ENCODE assay signal across 12 cellular contexts in the genomic region with DNA sequence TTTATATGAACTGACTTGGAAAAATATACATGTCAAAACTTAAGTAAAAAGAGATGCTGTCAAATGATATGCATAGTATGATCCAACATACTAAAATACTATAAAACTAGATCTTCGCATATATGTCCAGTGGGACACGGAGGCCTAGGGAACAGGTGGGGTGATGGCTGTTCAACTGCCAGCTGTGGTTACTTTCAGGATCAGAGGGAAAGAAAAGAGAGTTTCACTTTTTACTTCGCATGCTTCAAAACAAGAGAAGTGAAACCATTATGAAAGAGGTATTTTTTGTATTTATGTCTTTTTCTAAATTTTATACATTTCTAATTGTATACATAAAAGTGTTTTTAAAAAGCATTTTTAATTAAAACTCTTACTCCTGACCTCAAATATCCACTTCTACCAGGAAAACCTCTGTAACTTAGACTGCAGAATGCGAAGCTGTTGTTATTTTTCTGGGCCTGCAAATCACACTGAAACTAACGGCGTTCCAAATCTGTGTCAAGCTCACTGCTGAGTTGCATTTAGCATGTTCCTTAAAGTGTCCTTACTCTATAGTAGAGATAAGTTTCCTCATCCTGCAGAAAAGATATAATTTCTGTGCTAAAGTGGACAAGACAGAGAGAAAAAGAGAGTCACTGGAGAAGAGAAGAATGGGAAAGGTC.
DNase-seq lines count a peak whose midpoint lies in the region; ATAC-seq lines count a peak whose summit lies in the region.
"Had no signal": no experiment of that assay in that cellular context is flagged by ENCODE, and none has a peak within 500 bp of the region (broad histone marks: within the 10 kb centered on the region; RNA-seq: fewer than 3 reads in every experiment).

No MANE protein-coding gene starts in this region.

- H3K27ac Mint-ChIP-seq in T-helper 17 cell, result no peak overlapping the region
- H3K27ac Mint-ChIP-seq: activated CD4-positive, alpha-beta T cell treated with anti-CD3 and anti-CD28 coated beads, Interleukin-2, amount 10 ng/mL, durations not matched to agents 7 days and 5 days; immature natural killer cell had no signal

- no peaks in the 10 kb centered on the region for H3K9me3 ChIP-seq in T-helper 17 cell (ENCODE audit: control insufficient read depth, low read length, poor library complexity, severe bottlenecking)

- H3K36me3 Mint-ChIP-seq in T-helper 17 cell (ENCODE audit: low read depth), result no peaks in the 10 kb centered on the region
- H3K36me3 Mint-ChIP-seq: immature natural killer cell had no signal

- H3K27me3 Mint-ChIP-seq in T-helper 17 cell, result peaks cover 6% of the 10 kb centered on the region

- peak overlapping the region; percentile 52 for H3K4me3 Mint-ChIP-seq in T-helper 17 cell
- H3K4me3 Mint-ChIP-seq: activated CD4-positive, alpha-beta T cell treated with anti-CD3 and anti-CD28 coated beads, Interleukin-2, amount 10 ng/mL, durations not matched to agents 7 days and 5 days; immature natural killer cell had no signal

- ATAC-seq in GM18858 (IDR thresholded peaks at IDR 0.05; ENCODE audit: unreplicated experiment) (peak; percentile 74), GM21526 (IDR thresholded peaks at IDR 0.05; ENCODE audit: low FRiP score, unreplicated experiment) (peak; percentile 94), HG03108 (IDR thresholded peaks at IDR 0.05; ENCODE audit: unreplicated experiment) (peak; percentile 90), T-helper 17 cell (no peak)

- peaks cover 4% of the 10 kb centered on the region for H3K4me1 Mint-ChIP-seq in T-helper 17 cell
- H3K4me1 Mint-ChIP-seq: immature natural killer cell had no signal

- DNase-seq in T-helper 17 cell (no peak), kidney glomerular epithelial cell (lab: John Stamatoyannopoulos, UW) (no peak), NCI-H1048 (lab: John Stamatoyannopoulos, UW) (no peak)
- no peak for DNase-seq in central memory CD4-positive, alpha-beta T cell
- DNase-seq in activated CD8-positive, alpha-beta memory T cell treated with anti-CD3 and anti-CD28 coated beads, Interleukin-2, amount 50 U/mL, for 4 hours, result no peak
- DNase-seq: activated CD4-positive, alpha-beta T cell treated with anti-CD3 and anti-CD28 coated beads, Interleukin-2, amount 10 ng/mL, durations not matched to agents 7 days and 5 days; amygdala; immature natural killer cell; NCI-H1105 treated with DMSO at 0.1 percent for 48 hours had no signal
